In genomic region chr12:64701283-64701682, GRCh38 we compare ENCODE assay signal across 15 cellular contexts. TPM values are rescaled to one million over a fixed set of nuclear protein-coding genes. Genes with fewer than 3 reads are reported as not detected.
DNase-seq lines count a peak whose midpoint lies in the region; ATAC-seq and TF ChIP-seq lines count a peak whose summit lies in the region.
"Had no signal": no experiment of that assay in that cellular context is flagged by ENCODE, and none has a peak within 500 bp of the region (broad histone marks: within the 10 kb centered on the region; RNA-seq: fewer than 3 reads in every experiment).

No MANE protein-coding gene starts in this region.

- no peaks in the 10 kb centered on the region for H3K79me2 ChIP-seq in KMS-11 (ENCODE audit: insufficient read depth, low read depth)

- H3K4me3 ChIP-seq in KMS-11 (IDR thresholded peaks at IDR 0.05; ENCODE audit: insufficient read depth, low read depth, low read length) (no peak overlapping the region), left ventricle myocardium inferior (no peak overlapping the region)
- H3K4me3 ChIP-seq: coronary artery, thyroid gland had no signal

- no peaks in the 10 kb centered on the region for H3K9me3 ChIP-seq in left ventricle myocardium inferior (replicated peaks)
- H3K9me3 ChIP-seq: thyroid gland had no signal

- H3K4me3 Mint-ChIP-seq in activated naive CD8-positive, alpha-beta T cell = peak overlapping the region; percentile 66
- peak overlapping the region; percentile 70 for H3K4me3 Mint-ChIP-seq in natural killer cell
- H3K4me3 Mint-ChIP-seq: WTC11 had no signal

- no peaks in the 10 kb centered on the region for H3K9me3 Mint-ChIP-seq in activated naive CD8-positive, alpha-beta T cell (ENCODE audit: low read depth)
- no peaks in the 10 kb centered on the region for H3K9me3 Mint-ChIP-seq in natural killer cell
- H3K9me3 Mint-ChIP-seq: WTC11 had no signal

- H3K36me3 Mint-ChIP-seq in activated naive CD8-positive, alpha-beta T cell = peaks cover 7% of the 10 kb centered on the region
- H3K36me3 Mint-ChIP-seq in natural killer cell = no peaks in the 10 kb centered on the region

- H3K27me3 ChIP-seq in KMS-11 (ENCODE audit: insufficient read depth, low read depth) (no peaks in the 10 kb centered on the region), left ventricle myocardium inferior (ENCODE audit: low read depth) (no peaks in the 10 kb centered on the region)
- H3K27me3 ChIP-seq: thyroid gland had no signal

- no peak overlapping the region for H2AFZ ChIP-seq in KMS-11 (ENCODE audit: low read depth)

- TF ChIP-seq CTCF in KMS-11 (conservative IDR thresholded peaks at IDR 0.05; ENCODE audit: low read depth, low read length) = no peak
- no peak for TF ChIP-seq CTCF in natural killer cell (IDR thresholded peaks at IDR 0.05)
- no peak for TF ChIP-seq CTCF in left ventricle myocardium inferior (IDR thresholded peaks at IDR 0.05; ENCODE audit: borderline replicate concordance)

- H3K4me2 ChIP-seq in KMS-11 = peak overlapping the region; percentile 11; the same call in 1 of the 2 replicates

- H3K9ac ChIP-seq in KMS-11 = no peak overlapping the region

- H3K4me1 ChIP-seq in KMS-11 (ENCODE audit: low read depth, poor library complexity, severe bottlenecking) = peaks cover 29% of the 10 kb centered on the region
- H3K4me1 ChIP-seq in left ventricle myocardium inferior = peaks cover 18% of the 10 kb centered on the region
- H3K4me1 ChIP-seq: thyroid gland had no signal

- intact Hi-C loops in natural killer cell (cut with micrococcal nuclease) (no loop called here), left ventricle myocardium inferior (cut with micrococcal nuclease) (no loop called here)

- H3K27ac ChIP-seq in KMS-11 = no peak overlapping the region
- H3K27ac ChIP-seq in left ventricle myocardium inferior (replicated peaks) = no peak overlapping the region
- H3K27ac ChIP-seq: coronary artery, thyroid gland had no signal

- peak overlapping the region; percentile 95 for H3K27ac Mint-ChIP-seq in activated naive CD8-positive, alpha-beta T cell
- H3K27ac Mint-ChIP-seq in natural killer cell = peak overlapping the region; percentile 94 to 98
- H3K27ac Mint-ChIP-seq: WTC11 had no signal

- ATAC-seq in natural killer cell = peak in 1 of 3 donors; percentile 30
- ATAC-seq: WTC11 had no signal

- peaks cover 47% of the 10 kb centered on the region for H3K4me1 Mint-ChIP-seq in activated naive CD8-positive, alpha-beta T cell (ENCODE audit: low read depth)
- H3K4me1 Mint-ChIP-seq in natural killer cell = peaks cover 40% of the 10 kb centered on the region in 2 donors
- H3K4me1 Mint-ChIP-seq: WTC11 had no signal

- H4K20me1 ChIP-seq in KMS-11 (ENCODE audit: insufficient read depth) = no peaks in the 10 kb centered on the region

- DNase-seq in NCI-H2171 treated with DMSO at 0.1 percent for 48 hours (lab: John Stamatoyannopoulos, UW) (peak; percentile 61), NCI-H2171 (lab: John Stamatoyannopoulos, UW) (no peak), natural killer cell (no peak), cerebellar nuclear complex (lab: John Stamatoyannopoulos, UW) (no peak), left ventricle myocardium inferior (no peak), nucleus accumbens (lab: John Stamatoyannopoulos, UW) (no peak)
- DNase-seq: foreskin melanocyte, kidney glomerular epithelial cell, NCI-H774, SIG-M5, thyroid gland had no signal

- no peaks in the 10 kb centered on the region for H3K27me3 Mint-ChIP-seq in activated naive CD8-positive, alpha-beta T cell
- no peaks in the 10 kb centered on the region for H3K27me3 Mint-ChIP-seq in natural killer cell (ENCODE audit: low read depth in 2 of 2)

- no peaks in the 10 kb centered on the region for H3K36me3 ChIP-seq in KMS-11 (ENCODE audit: insufficient read depth)
- peaks cover 9% of the 10 kb centered on the region for H3K36me3 ChIP-seq in left ventricle myocardium inferior
- H3K36me3 ChIP-seq: thyroid gland had no signal

RNA-seq across cellular contexts. Expression of gene GNS, which starts 57.9 kb away (rescaled TPM):
- total RNA-seq in natural killer cell (10 to 100 TPM; 51.9 to 73.9 (median 59.7) TPM), left ventricle myocardium inferior (97.2 TPM)
